In genomic region chr7:156169474-156170370, GRCh38 we compare ENCODE assay signal across 26 cellular contexts.
"Had no signal": no experiment of that assay in that cellular context is flagged by ENCODE, and none has a peak within 500 bp of the region (broad histone marks: within the 10 kb centered on the region; RNA-seq: fewer than 3 reads in every experiment).

No MANE protein-coding gene starts in this region.

- H3K4me1 Mint-ChIP-seq: activated naive CD8-positive, alpha-beta T cell treated with anti-CD3 and anti-CD28 coated beads, Interleukin-2, amount 10 ng/mL, durations not matched to agents 7 days and 5 days; brain; memory B cell; naive B cell; neural progenitor cell had no signal

- H3K9me3 ChIP-seq: colonic mucosa, heart left ventricle, mucosa of descending colon, right lobe of liver, testis, upper lobe of left lung had no signal

- H3K79me2 ChIP-seq: parathyroid adenoma had no signal

- H3K4me3 Mint-ChIP-seq: activated naive CD8-positive, alpha-beta T cell treated with anti-CD3 and anti-CD28 coated beads, Interleukin-2, amount 10 ng/mL, durations not matched to agents 7 days and 5 days; brain; memory B cell; neural progenitor cell had no signal

- H3K27me3 ChIP-seq: colonic mucosa, neural progenitor cell, right lobe of liver, testis, upper lobe of left lung had no signal

- H3K27ac ChIP-seq: colonic mucosa, heart left ventricle, neural progenitor cell, parathyroid adenoma, right lobe of liver, testis, upper lobe of left lung, VCaP had no signal

- H3K9ac ChIP-seq: neural progenitor cell, parathyroid adenoma had no signal

- ATAC-seq: heart left ventricle, left ventricle myocardium superior, mucosa of descending colon had no signal

- DNase-seq: activated CD4-positive, alpha-beta T cell treated with anti-CD3 and anti-CD28 coated beads for 1 hour; activated naive CD4-positive, alpha-beta T cell treated with Interleukin-2 at 50 U/mL for 16 hours; activated naive CD8-positive, alpha-beta T cell treated with anti-CD3 and anti-CD28 coated beads, Interleukin-2, amount 10 ng/mL, durations not matched to agents 7 days and 5 days; central memory CD4-positive, alpha-beta T cell; colonic mucosa; erythroblast; kidney glomerular epithelial cell; left ventricle myocardium superior; naive B cell; small intestine; stimulated activated CD4-positive, alpha-beta T cell treated with anti-CD3 and anti-CD28 coated beads, Interleukin-15, amount 100 ng/mL, for 24 hours; stimulated activated CD4-positive, alpha-beta T cell treated with anti-CD3 and anti-CD28 coated beads, Interleukin-2, amount 100 ng/mL, for 48 hours; SW 1271; T-helper 2 cell; testis had no signal

- FAIRE-seq: endometrium, frontal cortex, small intestine had no signal

- H3K4me1 ChIP-seq: colonic mucosa, heart left ventricle, neural progenitor cell, parathyroid adenoma, right lobe of liver, testis, upper lobe of left lung had no signal

- H3K4me3 ChIP-seq: colonic mucosa, heart left ventricle, mucosa of descending colon, neural progenitor cell, right lobe of liver, testis, upper lobe of left lung had no signal

- H3K27ac Mint-ChIP-seq: activated naive CD8-positive, alpha-beta T cell treated with anti-CD3 and anti-CD28 coated beads, Interleukin-2, amount 10 ng/mL, durations not matched to agents 7 days and 5 days; brain; memory B cell; naive B cell; neural progenitor cell had no signal

- H3K36me3 ChIP-seq: colonic mucosa, heart left ventricle, neural progenitor cell, right lobe of liver, upper lobe of left lung had no signal

- H3K9me3 Mint-ChIP-seq: activated naive CD8-positive, alpha-beta T cell treated with anti-CD3 and anti-CD28 coated beads, Interleukin-2, amount 10 ng/mL, durations not matched to agents 7 days and 5 days; memory B cell; neural progenitor cell had no signal

- H2AFZ ChIP-seq: neural progenitor cell, parathyroid adenoma had no signal

- H3K36me3 Mint-ChIP-seq: activated naive CD8-positive, alpha-beta T cell treated with anti-CD3 and anti-CD28 coated beads, Interleukin-2, amount 10 ng/mL, durations not matched to agents 7 days and 5 days; brain; memory B cell; naive B cell; neural progenitor cell had no signal

- H3K4me2 ChIP-seq: neural progenitor cell had no signal
